In genomic region chr5:173315495-173316352, GRCh38 we compare ENCODE assay signal across 8 cellular contexts. TPM values are rescaled to one million over a fixed set of nuclear protein-coding genes. Genes with fewer than 3 reads are reported as not detected.
DNase-seq lines count a peak whose midpoint lies in the region; ATAC-seq and TF ChIP-seq lines count a peak whose summit lies in the region.

No MANE protein-coding gene starts in this region.

- H3K9me3 ChIP-seq in GM23248 (ENCODE audit: low read depth) = no peaks in the 10 kb centered on the region

- H3K4me1 ChIP-seq in GM23248 (ENCODE audit: insufficient read depth) = peaks cover 29% of the 10 kb centered on the region
- peaks cover 10% of the 10 kb centered on the region for H3K4me1 ChIP-seq in foreskin keratinocyte

- 21 to 22% methylated on average over 19 to 21 of the region's 21 CpGs for WGBS in GM23248 (ENCODE audit: low coverage in 1 of 2, low lambda C conversion rate in 2 of 2, missing lambda C conversion rate in 2 of 2), 2 experiments

- DNase-seq in GM23248 (peak; percentile 90), foreskin keratinocyte (peak; percentile 63 to 89), retinal pigment epithelial cell (ENCODE audit: low read depth) (peak; percentile 67), activated gamma-delta T cell treated with Interleukin-2 at 50 U/mL for 16 hours (no peak)
- no peak for DNase-seq in stimulated activated CD4-positive, alpha-beta T cell treated with anti-CD3 and anti-CD28 coated beads, Interleukin-4, amount 100 ng/mL, for 4 hours

- H3F3A ChIP-seq in GM23248 (ENCODE audit: insufficient read depth) = peaks cover 71% of the 10 kb centered on the region

- H3K27ac ChIP-seq in GM23248 (peak overlapping the region; percentile 84), foreskin keratinocyte (peak overlapping the region; percentile 22)

- in situ Hi-C loops in GM23248 (cut with MboI) = no loop called here

- ATAC-seq in foreskin keratinocyte = peak; percentile 97
- no peak for ATAC-seq in HG03025 (IDR thresholded peaks at IDR 0.05; ENCODE audit: low FRiP score, unreplicated experiment)
- ATAC-seq in HG03280 (IDR thresholded peaks at IDR 0.05; ENCODE audit: unreplicated experiment) = no peak

- H3K9ac ChIP-seq in GM23248 = peak overlapping the region; percentile 66

- H2AFZ ChIP-seq in GM23248 = no peak overlapping the region

- peak overlapping the region; percentile 39; the same call in 1 of the 2 replicates for H3K4me3 ChIP-seq in GM23248
- H3K4me3 ChIP-seq in retinal pigment epithelial cell (ENCODE audit: low read length) = no peak overlapping the region

- no peak for TF ChIP-seq CTCF in foreskin keratinocyte (conservative IDR thresholded peaks at IDR 0.05)
- TF ChIP-seq CTCF in retinal pigment epithelial cell (conservative IDR thresholded peaks at IDR 0.05; ENCODE audit: low read depth, low read length) = no peak

- H3K4me2 ChIP-seq in GM23248 (ENCODE audit: unreplicated experiment) = peak overlapping the region; percentile 60

- H3K79me2 ChIP-seq in GM23248 (ENCODE audit: insufficient read depth) = 0 out of 2 replicates have a peak, but pooled peaks cover under 1% of the 10 kb centered on the region

- H3K27me3 ChIP-seq in GM23248 (replicated peaks; ENCODE audit: insufficient read depth) (no peaks in the 10 kb centered on the region), foreskin keratinocyte (no peaks in the 10 kb centered on the region)

- H3K36me3 ChIP-seq in GM23248 (ENCODE audit: low read depth) = peaks cover 44% of the 10 kb centered on the region

- no peaks in the 10 kb centered on the region for H4K20me1 ChIP-seq in GM23248 (ENCODE audit: insufficient read depth)

- H3K9me2 ChIP-seq in GM23248 (ENCODE audit: insufficient read depth) = no peaks in the 10 kb centered on the region

TF ChIP-seq in PFSK-1, 5 proteins besides CTCF, POLR2A, EP300 and RAD21:
- TF ChIP-seq SIN3A (IDR thresholded peaks at IDR 0.05; ENCODE audit: borderline replicate concordance, insufficient read depth, low read length) = no peak
- TF ChIP-seq, protein P1, sequence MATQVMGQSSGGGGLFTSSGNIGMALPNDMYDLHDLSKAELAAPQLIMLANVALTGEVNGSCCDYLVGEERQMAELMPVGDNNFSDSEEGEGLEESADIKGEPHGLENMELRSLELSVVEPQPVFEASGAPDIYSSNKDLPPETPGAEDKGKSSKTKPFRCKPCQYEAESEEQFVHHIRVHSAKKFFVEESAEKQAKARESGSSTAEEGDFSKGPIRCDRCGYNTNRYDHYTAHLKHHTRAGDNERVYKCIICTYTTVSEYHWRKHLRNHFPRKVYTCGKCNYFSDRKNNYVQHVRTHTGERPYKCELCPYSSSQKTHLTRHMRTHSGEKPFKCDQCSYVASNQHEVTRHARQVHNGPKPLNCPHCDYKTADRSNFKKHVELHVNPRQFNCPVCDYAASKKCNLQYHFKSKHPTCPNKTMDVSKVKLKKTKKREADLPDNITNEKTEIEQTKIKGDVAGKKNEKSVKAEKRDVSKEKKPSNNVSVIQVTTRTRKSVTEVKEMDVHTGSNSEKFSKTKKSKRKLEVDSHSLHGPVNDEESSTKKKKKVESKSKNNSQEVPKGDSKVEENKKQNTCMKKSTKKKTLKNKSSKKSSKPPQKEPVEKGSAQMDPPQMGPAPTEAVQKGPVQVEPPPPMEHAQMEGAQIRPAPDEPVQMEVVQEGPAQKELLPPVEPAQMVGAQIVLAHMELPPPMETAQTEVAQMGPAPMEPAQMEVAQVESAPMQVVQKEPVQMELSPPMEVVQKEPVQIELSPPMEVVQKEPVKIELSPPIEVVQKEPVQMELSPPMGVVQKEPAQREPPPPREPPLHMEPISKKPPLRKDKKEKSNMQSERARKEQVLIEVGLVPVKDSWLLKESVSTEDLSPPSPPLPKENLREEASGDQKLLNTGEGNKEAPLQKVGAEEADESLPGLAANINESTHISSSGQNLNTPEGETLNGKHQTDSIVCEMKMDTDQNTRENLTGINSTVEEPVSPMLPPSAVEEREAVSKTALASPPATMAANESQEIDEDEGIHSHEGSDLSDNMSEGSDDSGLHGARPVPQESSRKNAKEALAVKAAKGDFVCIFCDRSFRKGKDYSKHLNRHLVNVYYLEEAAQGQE (IDR thresholded peaks at IDR 0.05; ENCODE audit: insufficient read depth in 1 of 2, low read depth in 2 of 2, low read length in 2 of 2) = no peak
- peak; percentile 40 for TF ChIP-seq POLR2AphosphoS5 (IDR thresholded peaks at IDR 0.05; ENCODE audit: low read depth, low read length)
- no peak for TF ChIP-seq FOXP2 (optimal IDR thresholded peaks at IDR 0.05; ENCODE audit: borderline replicate concordance, extremely low read depth, extremely low read length, insufficient read depth)

RNA-seq across cellular contexts. Expression of gene STC2, which starts 12.5 kb away (rescaled TPM):
- 281 and 330 TPM in 2 replicates for total RNA-seq in GM23248 (2014; rRNA removed; shearing (Covaris generic))
- polyA plus RNA-seq in GM23248 (2016; fragmentation: Nextera tagmentation; extraction: Ambion mirVana) = 173 and 184 TPM in 2 replicates
- polyA plus RNA-seq in PFSK-1 (2012; ENCODE audit: insufficient read length, low read depth) = 299 TPM
- total RNA-seq in foreskin keratinocyte = 10.2 and 25.1 TPM in 2 replicates
- polyA plus RNA-seq in foreskin keratinocyte = 8.6 and 17.8 TPM in 2 replicates

Comparison
In these comparisons a context has a peak if more than half of its experiments do, and no peak if none do; other contexts are left out.
1. DNase-seq: peak in GM23248 (single experiment), foreskin keratinocyte (2 of 2) and retinal pigment epithelial cell (single experiment); none in stimulated activated CD4-positive, alpha-beta T cell treated with anti-CD3 and anti-CD28 coated beads, Interleukin-4, amount 100 ng/mL, for 4 hours (0 of 2) and activated gamma-delta T cell treated with Interleukin-2 at 50 U/mL for 16 hours (single experiment).
2. RNA of gene STC2, which starts 12.5 kb away (total RNA-seq): 281 to 330 TPM in GM23248; 10.2 to 25.1 TPM in foreskin keratinocyte; every median in the first group is over 10 times any median in the second.